In genomic region chr10:102796407-102797176, GRCh38 we compare ENCODE assay signal across 8 cellular contexts. TPM values are rescaled to one million over a fixed set of nuclear protein-coding genes. Genes with fewer than 3 reads are reported as not detected.
DNase-seq lines count a peak whose midpoint lies in the region; ATAC-seq and TF ChIP-seq lines count a peak whose summit lies in the region.

No MANE protein-coding gene starts in this region.

- H3K9me3 Mint-ChIP-seq in nephron, result no peaks in the 10 kb centered on the region

- no peaks in the 10 kb centered on the region for H3K27me3 ChIP-seq in effector memory CD4-positive, alpha-beta T cell (replicated peaks; ENCODE audit: control insufficient read depth, insufficient read depth, low read length, poor library complexity, severe bottlenecking)
- H3K27me3 ChIP-seq in suprapubic skin, result no peaks in the 10 kb centered on the region

- peaks cover 32% of the 10 kb centered on the region for H3K36me3 ChIP-seq in effector memory CD4-positive, alpha-beta T cell (ENCODE audit: control insufficient read depth, insufficient read depth, low read length)
- peaks cover 24% of the 10 kb centered on the region for H3K36me3 ChIP-seq in suprapubic skin

- peaks cover 64% of the 10 kb centered on the region for H3K4me1 Mint-ChIP-seq in nephron

- peak overlapping the region; percentile 35 to 70 (median 60) for H3K27ac Mint-ChIP-seq in nephron

- H3K4me1 ChIP-seq in effector memory CD4-positive, alpha-beta T cell (ENCODE audit: control insufficient read depth, insufficient read depth, low read length, poor library complexity, severe bottlenecking), result peaks cover 12% of the 10 kb centered on the region
- peaks cover 90% of the 10 kb centered on the region for H3K4me1 ChIP-seq in suprapubic skin

- TF ChIP-seq CTCF in nephron (IDR thresholded peaks at IDR 0.05; ENCODE audit: unreplicated experiment in 3 of 3), result no peak
- TF ChIP-seq CTCF in suprapubic skin (IDR thresholded peaks at IDR 0.05), result no peak

- H3K27ac ChIP-seq in effector memory CD4-positive, alpha-beta T cell (ENCODE audit: insufficient read depth, low read length, poor library complexity, severe bottlenecking), result no peak overlapping the region
- peak overlapping the region; percentile 71 for H3K27ac ChIP-seq in suprapubic skin

- H3K4me3 ChIP-seq in effector memory CD4-positive, alpha-beta T cell (ENCODE audit: insufficient read depth, low read depth, low read length, poor library complexity, severe bottlenecking), result no peak overlapping the region
- H3K4me3 ChIP-seq in suprapubic skin, result no peak overlapping the region

- peak; percentile 37 for DNase-seq in A172 (ENCODE audit: low spot score)
- DNase-seq in activated CD4-positive, alpha-beta T cell treated with anti-CD3 and anti-CD28 coated beads for 48 hours, result peak; percentile 71
- DNase-seq in effector memory CD4-positive, alpha-beta T cell, result peak in 2 of 3 donors; percentile 4 to 27
- DNase-seq in suprapubic skin (ENCODE audit: low spot score in 2 of 2), result peak; percentile 93 to 94
- no peak for DNase-seq in NCI-H2171 (lab: John Stamatoyannopoulos, UW)

- peaks cover 3% of the 10 kb centered on the region for H3K27me3 Mint-ChIP-seq in nephron (ENCODE audit: low read depth)

- ATAC-seq in GM19395 (IDR thresholded peaks at IDR 0.05; ENCODE audit: unreplicated experiment), result peak; percentile 98
- peak; percentile 87 for ATAC-seq in HG03520 (IDR thresholded peaks at IDR 0.05; ENCODE audit: unreplicated experiment)

- WGBS in suprapubic skin, result 20% methylated on average over 9 of the region's 9 CpGs

- no peak for TF ChIP-seq EP300 in suprapubic skin (IDR thresholded peaks at IDR 0.05)

- TF ChIP-seq POLR2A in suprapubic skin (IDR thresholded peaks at IDR 0.05), result peak in 1 of 2 donors; percentile 35

- H3K9me3 ChIP-seq in effector memory CD4-positive, alpha-beta T cell (ENCODE audit: control insufficient read depth, low read length), result no peaks in the 10 kb centered on the region
- no peaks in the 10 kb centered on the region for H3K9me3 ChIP-seq in suprapubic skin

- peaks cover 42% of the 10 kb centered on the region for H3K36me3 Mint-ChIP-seq in nephron (ENCODE audit: low read depth)

- H3K4me3 Mint-ChIP-seq in nephron, result peak overlapping the region in 1 of 3 experiments; percentile 17

RNA-seq across cellular contexts. Expression of gene CYP17A1, which starts 40.6 kb away (rescaled TPM):
- total RNA-seq in A172 (2014; rRNA removed; shearing (Covaris generic)), result not detected in 2 replicates
- total RNA-seq in suprapubic skin, result not detected

RNA-seq across cellular contexts. Expression of gene WBP1L, which starts 52.8 kb away (rescaled TPM):
- total RNA-seq in A172 (2014; rRNA removed; shearing (Covaris generic)), result 19.1 and 26.4 TPM in 2 replicates
- 100 to 1,000 TPM; 103 to 166 (median 125) TPM for total RNA-seq in suprapubic skin

RNA-seq across cellular contexts. Expression of gene BORCS7, which starts 57.5 kb away (rescaled TPM):
- 18.9 and 21.9 TPM in 2 replicates for total RNA-seq in A172 (2014; rRNA removed; shearing (Covaris generic))
- 10 to 100 TPM; 20.7 to 27.2 (median 25.4) TPM for total RNA-seq in suprapubic skin
